ENCODE assay signal across 1 cellular context in genomic region chr14:39246618-39247017, GRCh38.
TF ChIP-seq lines count a peak whose summit lies in the region.

No MANE protein-coding gene starts in this region.

TF ChIP-seq in IMR-90, 13 proteins besides CTCF, POLR2A, EP300 and RAD21 (continued from another document):
- TF ChIP-seq USF2 (IDR thresholded peaks at IDR 0.05; ENCODE audit: low read depth, low read length): no peak
- TF ChIP-seq ELK1 (IDR thresholded peaks at IDR 0.05; ENCODE audit: borderline replicate concordance, low read depth, low read length): no peak
- no peak for TF ChIP-seq RCOR1 (IDR thresholded peaks at IDR 0.05; ENCODE audit: insufficient replicate concordance, low read length)
- no peak for TF ChIP-seq MAZ (IDR thresholded peaks at IDR 0.05; ENCODE audit: borderline replicate concordance, low read depth, low read length)
- no peak for TF ChIP-seq FOS (IDR thresholded peaks at IDR 0.05; ENCODE audit: low read depth, low read length)
- no peak for TF ChIP-seq MXI1 (IDR thresholded peaks at IDR 0.05; ENCODE audit: borderline replicate concordance, low read depth, low read length)
- no peak for TF ChIP-seq RFX5 (IDR thresholded peaks at IDR 0.05; ENCODE audit: low read depth, low read length)
- no peak for TF ChIP-seq NFE2L2 (IDR thresholded peaks at IDR 0.05; ENCODE audit: low read depth, low read length)
